ENCODE assay signal across 30 cellular contexts in the genomic region with DNA sequence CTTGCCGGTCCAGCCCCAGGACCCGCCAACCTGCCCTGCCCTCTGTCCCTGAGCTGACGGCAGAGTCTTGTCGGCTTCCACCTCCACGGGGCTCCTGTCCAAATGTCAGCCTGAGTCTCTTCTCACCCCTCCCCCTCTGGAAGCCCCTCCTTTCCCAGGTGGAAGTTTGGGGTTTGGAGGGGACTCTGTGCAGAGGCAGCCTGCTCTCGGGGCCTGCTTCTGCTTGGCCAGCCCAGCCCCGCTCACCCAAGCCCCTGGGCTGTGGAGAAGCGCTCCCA. TPM values are rescaled to one million over a fixed set of nuclear protein-coding genes. Genes with fewer than 3 reads are reported as not detected.
"Had no signal": no experiment of that assay in that cellular context is flagged by ENCODE, and none has a peak within 500 bp of the region (broad histone marks: within the 10 kb centered on the region; RNA-seq: fewer than 3 reads in every experiment).

No MANE protein-coding gene starts in this region.

- FAIRE-seq: frontal cortex had no signal

- H3K4me3 ChIP-seq: adrenal gland, body of pancreas, cardiac muscle cell, coronary artery, dorsolateral prefrontal cortex had no signal

- H3K4me1 ChIP-seq: adrenal gland, body of pancreas had no signal

- H3K9me3 ChIP-seq: adrenal gland, body of pancreas had no signal

- H3K27ac ChIP-seq: adrenal gland, body of pancreas, cardiac muscle cell, coronary artery had no signal

- DNase-seq: activated CD4-positive, alpha-beta memory T cell treated with anti-CD3 and anti-CD28 coated beads for 36 hours; activated CD4-positive, alpha-beta T cell treated with anti-CD3 and anti-CD28 coated beads for 36 hours; activated CD4-positive, alpha-beta T cell treated with anti-CD3 and anti-CD28 coated beads, Interleukin-2, amount 10 ng/mL, durations not matched to agents 24 days and 14 days; activated CD4-positive, CD25-positive, alpha-beta regulatory T cell; activated CD4-positive, CD25-positive, alpha-beta regulatory T cell treated with anti-CD3 and anti-CD28 coated beads, Interleukin-2, amount 50 U/mL, for 72 hours; activated CD8-positive, alpha-beta memory T cell treated with anti-CD3 and anti-CD28 coated beads, Interleukin-2, amount 10 ng/mL, durations not matched to agents 7 days and 5 days; activated CD8-positive, alpha-beta memory T cell treated with anti-CD3 and anti-CD28 coated beads, Interleukin-2, amount 50 U/mL, for 4 hours; activated CD8-positive, alpha-beta T cell treated with anti-CD3 and anti-CD28 coated beads, Interleukin-2, amount 10 ng/mL, durations not matched to agents 7 days and 5 days; activated effector memory CD4-positive, alpha-beta T cell treated with anti-CD3 and anti-CD28 coated beads, Interleukin-2, amount 50 U/mL, for 16 hours; activated naive CD4-positive, alpha-beta T cell treated with anti-CD3 and anti-CD28 coated beads for 36 hours; activated naive CD8-positive, alpha-beta T cell treated with anti-CD3 and anti-CD28 coated beads for 36 hours; activated naive CD8-positive, alpha-beta T cell treated with anti-CD3 and anti-CD28 coated beads, Interleukin-2, amount 50 U/mL, for 24 hours; activated T-cell treated with anti-CD3 and anti-CD28 coated beads, Interleukin-2, amount 50 U/mL, for 1 hour; activated T-cell treated with anti-CD3 and anti-CD28 coated beads, Interleukin-2, amount 50 U/mL, for 48 hours; adrenal gland; amygdala; aorta; body of pancreas; central memory CD4-positive, alpha-beta T cell; cerebellar nuclear complex; dorsolateral prefrontal cortex; effector memory CD4-positive, alpha-beta T cell; endodermal cell; foreskin fibroblast; head of caudate nucleus; T-helper 2 cell had no signal

- H3K27me3 ChIP-seq: adrenal gland, body of pancreas, cardiac muscle cell, dorsolateral prefrontal cortex had no signal

- ATAC-seq: activated CD4-positive, alpha-beta T cell treated with anti-CD3 and anti-CD28 coated beads for 36 hours; activated CD8-positive, alpha-beta memory T cell treated with anti-CD3 and anti-CD28 coated beads, Interleukin-2, amount 10 ng/mL, durations not matched to agents 7 days and 5 days; activated CD8-positive, alpha-beta T cell treated with anti-CD3 and anti-CD28 coated beads, Interleukin-2, amount 10 ng/mL, durations not matched to agents 7 days and 5 days; activated naive CD8-positive, alpha-beta T cell treated with anti-CD3 and anti-CD28 coated beads, Interleukin-2, amount 50 U/mL, for 24 hours; body of pancreas; esophagus mucosa had no signal

RNA-seq across cellular contexts. Expression of a gene that starts 31.0 kb away (rescaled TPM):
- total RNA-seq: activated CD8-positive, alpha-beta T cell treated with anti-CD3 and anti-CD28 coated beads, Interleukin-2, amount 10 ng/mL, durations not matched to agents 7 days and 5 days had no signal
